Comparison of ENCODE assay signal across 20 cellular contexts in genomic region chr3:73536336-73536895, GRCh38.
DNase-seq lines count a peak whose midpoint lies in the region; ATAC-seq, FAIRE-seq and TF ChIP-seq lines count a peak whose summit lies in the region.
"Had no signal": no experiment of that assay in that cellular context is flagged by ENCODE, and none has a peak within 500 bp of the region (broad histone marks: within the 10 kb centered on the region; RNA-seq: fewer than 3 reads in every experiment).

No MANE protein-coding gene starts in this region.

- no peak overlapping the region for H2BK5ac ChIP-seq in H9 (ENCODE audit: insufficient read length, low read length)

- no peaks in the 10 kb centered on the region for H3K9me3 Mint-ChIP-seq in H9

- no peak overlapping the region for H3K56ac ChIP-seq in H9 (ENCODE audit: insufficient read length, low read depth, low read length)

- no peak overlapping the region for H3K23ac ChIP-seq in H9 (ENCODE audit: insufficient read length, low read depth, low read length)

- no peak overlapping the region for H3K4ac ChIP-seq in H9 (ENCODE audit: low read depth, low read length)

- no peaks in the 10 kb centered on the region for H4K20me1 ChIP-seq in HepG2 (ENCODE audit: insufficient read depth, low read length)
- H4K20me1 ChIP-seq in H9 (ENCODE audit: control insufficient read depth, insufficient read depth, insufficient read length) = no peaks in the 10 kb centered on the region

- H2BK120ac ChIP-seq in H9 (ENCODE audit: low read depth, low read length, poor library complexity, severe bottlenecking) = no peak overlapping the region

- H3K9me3 ChIP-seq in HepG2 (ENCODE audit: low read length) (no peaks in the 10 kb centered on the region), right lobe of liver (no peaks in the 10 kb centered on the region), sigmoid colon (no peaks in the 10 kb centered on the region), H9 (ENCODE audit: control insufficient read depth, low read depth, low read length) (no peaks in the 10 kb centered on the region)

- TF ChIP-seq RAD21 in HepG2 (CRISPR knock-in tag; IDR thresholded peaks at IDR 0.05) = no peak

- no peak for TF ChIP-seq CTCF in HepG2 (CRISPR knock-in tag; IDR thresholded peaks at IDR 0.05)
- no peak for TF ChIP-seq CTCF in right lobe of liver (IDR thresholded peaks at IDR 0.05)
- TF ChIP-seq CTCF in sigmoid colon (IDR thresholded peaks at IDR 0.05) = no peak
- TF ChIP-seq CTCF in H9 (conservative IDR thresholded peaks at IDR 0.05) = no peak

- intact Hi-C loops in HepG2 (cut with micrococcal nuclease; ENCODE audit: unreplicated experiment) (no loop called here), right lobe of liver (cut with DNase I) (no loop called here), sigmoid colon (cut with DNase I) (no loop called here)

- peak overlapping the region in 1 of 3 experiments; percentile 45; a peak in 1 of 7 replicates for H3K27ac Mint-ChIP-seq in H9
- H3K27ac Mint-ChIP-seq: CD14-positive monocyte had no signal

- no peak for FAIRE-seq in HepG2 (lab: Jason Lieb, UNC)
- FAIRE-seq: D721Med, H54, K562 had no signal

- WGBS in HepG2 (ENCODE audit: low lambda C conversion rate) = 24% methylated on average over 4 of the region's 4 CpGs
- 77% methylated on average over 4 of the region's 4 CpGs for WGBS in right lobe of liver (ENCODE audit: insufficient coverage, low coverage, low lambda C conversion rate, missing lambda C conversion rate)
- 91% methylated on average over 4 of the region's 4 CpGs for WGBS in sigmoid colon, 2 donors
- WGBS in H9 (ENCODE audit: extremely low coverage, insufficient read length, low lambda C conversion rate) = no CpG with 5 or more reads among the region's 4 CpGs

- no peaks in the 10 kb centered on the region for H3K79me1 ChIP-seq in H9 (ENCODE audit: insufficient read depth, low read depth, low read length, poor library complexity, severe bottlenecking)

- ATAC-seq in HepG2 (no peak), right lobe of liver (no peak)
- ATAC-seq: K562, Panc1, SK-N-SH treated with all-trans-retinoic acid at 6 μM for 48 hours had no signal

- H3K4me1 Mint-ChIP-seq in H9 = peaks cover 35 to 36% of the 10 kb centered on the region in 2 experiments
- H3K4me1 Mint-ChIP-seq: CD14-positive monocyte had no signal

- in situ Hi-C loops in HepG2 (cut with HindIII; ENCODE audit: extremely low pct_ligation_motif_present, low pct_unique_long_range_greater_than_20kb) = no loop called here

- no peak overlapping the region for H4K8ac ChIP-seq in H9 (replicated peaks; ENCODE audit: insufficient read length, low read depth, low read length)

- H3K4me3 ChIP-seq in HepG2 (replicated peaks in 1 of 3; ENCODE audit: insufficient read depth in 1 of 3, low read depth in 2 of 3, low read length in 3 of 3) (no peak overlapping the region), right lobe of liver (no peak overlapping the region), sigmoid colon (no peak overlapping the region)
- H3K4me3 ChIP-seq: K562 had no signal

- TF ChIP-seq POLR2A in HepG2 (IDR thresholded peaks at IDR 0.05; ENCODE audit: insufficient read depth in 1 of 2, low read depth in 2 of 2, low read length in 2 of 2) (no peak), right lobe of liver (IDR thresholded peaks at IDR 0.05) (no peak), sigmoid colon (IDR thresholded peaks at IDR 0.05) (no peak)

- no peaks in the 10 kb centered on the region for H3K23me2 ChIP-seq in H9 (ENCODE audit: insufficient read length, low read depth, low read length, poor library complexity, severe bottlenecking)

- H4K5ac ChIP-seq in H9 (ENCODE audit: insufficient read length, low read depth, low read length) = no peak overlapping the region

- H3K27ac ChIP-seq in HepG2 (ENCODE audit: extremely low read length, insufficient read depth, low read length) (no peak overlapping the region), right lobe of liver (no peak overlapping the region), sigmoid colon (peak overlapping the region; percentile 13 to 90 (median 77)), H9 (ENCODE audit: insufficient read length, low read depth, low read length) (no peak overlapping the region)

- H4K91ac ChIP-seq in H9 (ENCODE audit: insufficient read length, low read depth, low read length) = no peak overlapping the region

- H3K27me3 ChIP-seq in HepG2 (ENCODE audit: control insufficient read depth in 1 of 2, insufficient read depth in 2 of 2, low read length in 2 of 2) = no peaks in the 10 kb centered on the region
- H3K27me3 ChIP-seq in right lobe of liver = no peaks in the 10 kb centered on the region
- no peaks in the 10 kb centered on the region for H3K27me3 ChIP-seq in sigmoid colon
- no peaks in the 10 kb centered on the region for H3K27me3 ChIP-seq in H9 (ENCODE audit: insufficient read depth, low read length)

- BruUV-seq in HepG2 (replicated peaks; lab: Mats Ljungman, UMichigan) = no TSS peak

- H3K36me3 Mint-ChIP-seq in H9 (ENCODE audit: insufficient read depth in 1 of 3, low read depth in 3 of 3) = no peaks in the 10 kb centered on the region; a peak in 1 of 7 replicates
- H3K36me3 Mint-ChIP-seq: CD14-positive monocyte had no signal

- no peak overlapping the region for H2AFZ ChIP-seq in HepG2 (ENCODE audit: low read length)
- H2AFZ ChIP-seq in H9 (ENCODE audit: low read length) = no peak overlapping the region

- TF ChIP-seq EP300 in HepG2 (IDR thresholded peaks at IDR 0.05; ENCODE audit: low read depth in 2 of 2, low read length in 2 of 2) = no peak
- TF ChIP-seq EP300 in HepG2 (CRISPR knock-in tag; IDR thresholded peaks at IDR 0.05; ENCODE audit: borderline replicate concordance) = no peak
- no peak for TF ChIP-seq EP300 in sigmoid colon (IDR thresholded peaks at IDR 0.05)

- H3K36me3 ChIP-seq in HepG2 (replicated peaks in 1 of 2; ENCODE audit: control insufficient read depth in 1 of 2, insufficient read depth in 2 of 2, low read length in 2 of 2) = no peaks in the 10 kb centered on the region
- no peaks in the 10 kb centered on the region for H3K36me3 ChIP-seq in right lobe of liver
- H3K36me3 ChIP-seq in sigmoid colon = no peaks in the 10 kb centered on the region

- no peak overlapping the region for H3T11ph ChIP-seq in H9 (ENCODE audit: low read length)

- no peak overlapping the region for H2BK12ac ChIP-seq in H9 (ENCODE audit: insufficient read length, low read depth, low read length)

- H2BK15ac ChIP-seq in H9 (ENCODE audit: low read depth, low read length) = no peak overlapping the region

- H3K14ac ChIP-seq in H9 (ENCODE audit: insufficient read depth, low read length) = no peak overlapping the region

- H3K4me2 ChIP-seq in HepG2 (ENCODE audit: low read depth, low read length) (no peak overlapping the region), H9 (ENCODE audit: insufficient read depth, insufficient read length, low read length) (no peak overlapping the region)

- CTCF ChIA-PET in HepG2 (lab: Yijun Ruan, JAX; ENCODE audit: low intra/inter-chr PET ratio, low total read pairs) = no interaction called here

- POLR2A ChIA-PET in HepG2 (lab: Yijun Ruan, JAX) = no interaction called here

- H3K79me2 ChIP-seq in HepG2 (ENCODE audit: insufficient read depth, low read length) (no peaks in the 10 kb centered on the region), H9 (ENCODE audit: insufficient read depth, low read length) (no peaks in the 10 kb centered on the region)

- H3K18ac ChIP-seq in H9 (ENCODE audit: insufficient read length, low read depth, low read length) = no peak overlapping the region

- H3K9ac ChIP-seq in HepG2 (ENCODE audit: insufficient read depth, low read depth, low read length) (no peak overlapping the region), H9 (ENCODE audit: extremely low read depth, insufficient read length, low read length) (no peak overlapping the region)

- no peaks in the 10 kb centered on the region for H3K4me1 ChIP-seq in HepG2 (ENCODE audit: insufficient read depth, low read length)
- no peaks in the 10 kb centered on the region for H3K4me1 ChIP-seq in right lobe of liver
- peaks cover 0 to 96% (median 57%) of the 10 kb centered on the region in 4 donors for H3K4me1 ChIP-seq in sigmoid colon
- H3K4me1 ChIP-seq in H9 (ENCODE audit: insufficient read depth, low read length) = peaks cover 7% of the 10 kb centered on the region

- H2BK20ac ChIP-seq in H9 (ENCODE audit: low read depth, low read length, poor library complexity, severe bottlenecking) = no peak overlapping the region

- H3K4me3 Mint-ChIP-seq in H9 = no peak overlapping the region
- H3K4me3 Mint-ChIP-seq: CD14-positive monocyte had no signal

- no peaks in the 10 kb centered on the region for H3K27me3 Mint-ChIP-seq in H9 (ENCODE audit: low read depth)

- no peak overlapping the region for H2AK5ac ChIP-seq in H9 (ENCODE audit: insufficient read length, low read length)

- DNase-seq in HepG2 (ENCODE audit: low spot score) (no peak), right lobe of liver (no peak), myocyte (ENCODE audit: low read depth) (peak; percentile 33), sigmoid colon (no peak), H9 (no peak), NCI-H510A (lab: John Stamatoyannopoulos, UW) (no peak)
- no peak for DNase-seq in activated CD4-positive, CD25-positive, alpha-beta regulatory T cell (lab: John Stamatoyannopoulos, UW)
- DNase-seq: 8988T, NCI-H1092, NCI-H1436, NCI-H1930, NCI-H226, NCI-H524 treated with DMSO at 0.1 percent for 48 hours, SIG-M5 had no signal

TF ChIP-seq in HepG2, 621 proteins besides CTCF, POLR2A, EP300 and RAD21:
- TF ChIP-seq, protein P1, sequence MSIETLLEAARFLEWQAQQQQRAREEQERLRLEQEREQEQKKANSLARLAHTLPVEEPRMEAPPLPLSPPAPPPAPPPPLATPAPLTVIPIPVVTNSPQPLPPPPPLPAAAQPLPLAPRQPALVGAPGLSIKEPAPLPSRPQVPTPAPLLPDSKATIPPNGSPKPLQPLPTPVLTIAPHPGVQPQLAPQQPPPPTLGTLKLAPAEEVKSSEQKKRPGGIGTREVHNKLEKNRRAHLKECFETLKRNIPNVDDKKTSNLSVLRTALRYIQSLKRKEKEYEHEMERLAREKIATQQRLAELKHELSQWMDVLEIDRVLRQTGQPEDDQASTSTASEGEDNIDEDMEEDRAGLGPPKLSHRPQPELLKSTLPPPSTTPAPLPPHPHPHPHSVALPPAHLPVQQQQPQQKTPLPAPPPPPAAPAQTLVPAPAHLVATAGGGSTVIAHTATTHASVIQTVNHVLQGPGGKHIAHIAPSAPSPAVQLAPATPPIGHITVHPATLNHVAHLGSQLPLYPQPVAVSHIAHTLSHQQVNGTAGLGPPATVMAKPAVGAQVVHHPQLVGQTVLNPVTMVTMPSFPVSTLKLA (IDR thresholded peaks at IDR 0.05) = peak; percentile 67
- TF ChIP-seq RARA (CRISPR knock-in tag; IDR thresholded peaks at IDR 0.05) = no peak

Comparison
In these comparisons a context has a peak if more than half of its experiments do, and no peak if none do; other contexts are left out.
1. H3K27ac ChIP-seq: peak in sigmoid colon (4 of 4); none in HepG2 (single experiment), right lobe of liver (0 of 3) and H9 (single experiment).